23 cellular contexts compared by ENCODE assay signal in the genomic region with DNA sequence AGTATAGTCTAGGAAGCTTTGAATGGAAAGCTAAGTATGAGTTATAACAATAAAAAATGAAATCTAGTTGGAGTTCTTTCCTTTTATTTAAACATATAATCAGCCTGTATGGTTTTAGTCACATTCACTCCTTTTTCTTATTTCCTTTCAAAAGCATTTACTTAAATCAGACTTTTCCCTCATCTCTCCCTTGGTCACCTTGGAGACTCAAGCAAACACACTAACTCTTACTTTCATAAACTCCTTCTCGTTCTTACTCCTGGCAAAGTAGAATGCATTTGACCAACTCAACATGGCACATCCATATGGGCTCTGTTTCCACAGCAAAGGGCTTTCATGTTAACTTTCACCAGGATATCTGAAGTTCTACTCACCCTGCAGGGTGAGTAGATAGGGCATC.
"Had no signal": no experiment of that assay in that cellular context is flagged by ENCODE, and none has a peak within 500 bp of the region (broad histone marks: within the 10 kb centered on the region; RNA-seq: fewer than 3 reads in every experiment).

No MANE protein-coding gene starts in this region.

- H3K4me1 Mint-ChIP-seq: activated CD8-positive, alpha-beta memory T cell treated with anti-CD3 and anti-CD28 coated beads, Interleukin-2, amount 10 ng/mL, durations not matched to agents 7 days and 5 days; activated naive CD4-positive, alpha-beta T cell treated with anti-CD3 and anti-CD28 coated beads, Interleukin-2, amount 50 U/mL, for 24 hours; T-helper 17 cell had no signal

- H3K4me3 Mint-ChIP-seq: activated CD8-positive, alpha-beta memory T cell treated with anti-CD3 and anti-CD28 coated beads, Interleukin-2, amount 10 ng/mL, durations not matched to agents 7 days and 5 days; activated naive CD4-positive, alpha-beta T cell treated with anti-CD3 and anti-CD28 coated beads, Interleukin-2, amount 50 U/mL, for 24 hours; activated T-cell treated with anti-CD3 and anti-CD28 coated beads, Interleukin-2, amount 50 U/mL, for 24 hours; activated T-helper 1 cell treated with anti-CD3 and anti-CD28 coated beads, Interleukin-12 subunit alpha, Interleukin-12 subunit beta, Interleukin-2, Interleukin-4 antibody, amounts not matched to agents 30 ng/mL and 10 ng/mL and 1 ng/mL, durations not matched to agents 14 hours and 24 hours and 36 hours; T-helper 17 cell had no signal

- H3K4me3 ChIP-seq: body of pancreas, cardiac muscle cell had no signal

- H3K36me3 ChIP-seq: cardiac muscle cell had no signal

- H3K27me3 Mint-ChIP-seq: activated CD8-positive, alpha-beta memory T cell treated with anti-CD3 and anti-CD28 coated beads, Interleukin-2, amount 10 ng/mL, durations not matched to agents 7 days and 5 days; activated T-cell treated with anti-CD3 and anti-CD28 coated beads, Interleukin-2, amount 50 U/mL, for 24 hours had no signal

- H3K9me3 Mint-ChIP-seq: activated naive CD4-positive, alpha-beta T cell treated with anti-CD3 and anti-CD28 coated beads, Interleukin-2, amount 50 U/mL, for 24 hours; activated T-cell treated with anti-CD3 and anti-CD28 coated beads, Interleukin-2, amount 50 U/mL, for 24 hours; activated T-helper 1 cell treated with anti-CD3 and anti-CD28 coated beads, Interleukin-12 subunit alpha, Interleukin-12 subunit beta, Interleukin-2, Interleukin-4 antibody, amounts not matched to agents 30 ng/mL and 10 ng/mL and 1 ng/mL, durations not matched to agents 14 hours and 24 hours and 36 hours had no signal

- H3K27ac ChIP-seq: body of pancreas had no signal

- DNase-seq: activated CD4-positive, alpha-beta T cell treated with anti-CD3 and anti-CD28 coated beads for 4 hours; activated CD8-positive, alpha-beta memory T cell treated with anti-CD3 and anti-CD28 coated beads, Interleukin-2, amount 10 ng/mL, durations not matched to agents 7 days and 5 days; activated effector memory CD4-positive, alpha-beta T cell treated with Interleukin-2 at 50 U/mL for 16 hours; activated naive CD4-positive, alpha-beta T cell; activated T-cell treated with anti-CD3 and anti-CD28 coated beads, Interleukin-2, amount 50 U/mL, for 24 hours; aorta; body of pancreas; Karpas-422; NCI-H1092 treated with DMSO at 0.1 percent for 48 hours; NCI-H1417 treated with DMSO at 0.1 percent for 48 hours; NCI-H1694; NCI-H2029; NCI-H345; NCI-H510A; NCI-H526 treated with DMSO at 0.1 percent for 48 hours; NCI-H82; SIG-M5; T-helper 17 cell had no signal

- H3K36me3 Mint-ChIP-seq: activated CD8-positive, alpha-beta memory T cell treated with anti-CD3 and anti-CD28 coated beads, Interleukin-2, amount 10 ng/mL, durations not matched to agents 7 days and 5 days; activated naive CD4-positive, alpha-beta T cell treated with anti-CD3 and anti-CD28 coated beads, Interleukin-2, amount 50 U/mL, for 24 hours had no signal

- H3K4me1 ChIP-seq: body of pancreas had no signal

- H3K27me3 ChIP-seq: body of pancreas, cardiac muscle cell had no signal

- ATAC-seq: activated CD4-positive, CD25-positive, alpha-beta regulatory T cell treated with anti-CD3 and anti-CD28 coated beads, Interleukin-2, amount 50 U/mL, for 24 hours; activated CD8-positive, alpha-beta memory T cell treated with anti-CD3 and anti-CD28 coated beads, Interleukin-2, amount 10 ng/mL, durations not matched to agents 7 days and 5 days; body of pancreas; HepG2; T-helper 17 cell had no signal

- H3K27ac Mint-ChIP-seq: activated CD8-positive, alpha-beta memory T cell treated with anti-CD3 and anti-CD28 coated beads, Interleukin-2, amount 10 ng/mL, durations not matched to agents 7 days and 5 days; activated naive CD4-positive, alpha-beta T cell treated with anti-CD3 and anti-CD28 coated beads, Interleukin-2, amount 50 U/mL, for 24 hours; activated T-cell treated with anti-CD3 and anti-CD28 coated beads, Interleukin-2, amount 50 U/mL, for 24 hours; activated T-helper 1 cell treated with anti-CD3 and anti-CD28 coated beads, Interleukin-12 subunit alpha, Interleukin-12 subunit beta, Interleukin-2, Interleukin-4 antibody, amounts not matched to agents 30 ng/mL and 10 ng/mL and 1 ng/mL, durations not matched to agents 14 hours and 24 hours and 36 hours; T-helper 17 cell had no signal

- H3K9me3 ChIP-seq: body of pancreas had no signal
